8 cellular contexts compared by ENCODE assay signal in genomic region chr3:142828703-142829304, GRCh38.
A peak's percentile ranks its signal among the peaks of the same experiment; 100 is the strongest.
DNase-seq lines count a peak whose midpoint lies in the region; ATAC-seq lines count a peak whose summit lies in the region.

No MANE protein-coding gene starts in this region.

- POLR2A ChIA-PET in naive thymus-derived CD8-positive, alpha-beta T cell (lab: Charles Lee): interaction anchor here (0.7 kb wide), 1 partner anchor 144 kb away, joined by 3 read pairs; no protein-coding TSS in a partner anchor

- ATAC-seq in GM21717 (IDR thresholded peaks at IDR 0.05; ENCODE audit: unreplicated experiment): peak; percentile 94
- ATAC-seq in esophagus mucosa: peak; percentile 97
- peak; percentile 60 to 63 for ATAC-seq in naive thymus-derived CD8-positive, alpha-beta T cell

- H3K36me3 Mint-ChIP-seq in naive thymus-derived CD8-positive, alpha-beta T cell: no peaks in the 10 kb centered on the region

- no peaks in the 10 kb centered on the region for H3K9me3 ChIP-seq in NT2/D1 (ENCODE audit: insufficient read depth, low read length)

- no peaks in the 10 kb centered on the region for H3K27me3 ChIP-seq in NT2/D1 (ENCODE audit: insufficient read depth, insufficient read length)

- H3K4me1 ChIP-seq in NT2/D1 (ENCODE audit: insufficient read depth, insufficient read length): no peaks in the 10 kb centered on the region

- H3K4me1 Mint-ChIP-seq in naive thymus-derived CD8-positive, alpha-beta T cell: no peaks in the 10 kb centered on the region

- H3K4me3 ChIP-seq in NT2/D1 (ENCODE audit: insufficient read length, low read depth): no peak overlapping the region

- peaks cover 8 to 38% (median 17%) of the 10 kb centered on the region in 5 donors for H3K27me3 Mint-ChIP-seq in naive thymus-derived CD8-positive, alpha-beta T cell

- no peak overlapping the region for H3K4me3 Mint-ChIP-seq in naive thymus-derived CD8-positive, alpha-beta T cell

- DNase-seq in Daoy (ENCODE audit: low read depth) (peak; percentile 83), HuH-7 (ENCODE audit: low spot score) (peak; percentile 50), NT2/D1 (ENCODE audit: low read depth, low spot score) (peak; percentile 75), stromal cell of bone marrow (ENCODE audit: low read depth) (peak; percentile 61)
- DNase-seq in activated CD8-positive, alpha-beta memory T cell treated with anti-CD3 and anti-CD28 coated beads, Interleukin-2, amount 50 U/mL, for 4 hours: peak; percentile 42
- DNase-seq in naive thymus-derived CD8-positive, alpha-beta T cell: peak; percentile 4 to 67 (median 26)

- H3K36me3 ChIP-seq in NT2/D1 (ENCODE audit: insufficient read depth, insufficient read length, low read length): peaks cover 4% of the 10 kb centered on the region

- no peak overlapping the region for H3K9ac ChIP-seq in NT2/D1 (ENCODE audit: insufficient read length, low read depth)

- H3K9me3 Mint-ChIP-seq in naive thymus-derived CD8-positive, alpha-beta T cell: no peaks in the 10 kb centered on the region

- H3K27ac Mint-ChIP-seq in naive thymus-derived CD8-positive, alpha-beta T cell: no peak overlapping the region

Comparison
In these comparisons a context has a peak if more than half of its experiments do, and no peak if none do; other contexts are left out.
1. DNase-seq: peak in every context shown above with its lines; median percentile 83 in Daoy; 75 in NT2/D1; 61 in stromal cell of bone marrow; 50 in HuH-7; 42 in activated CD8-positive, alpha-beta memory T cell treated with anti-CD3 and anti-CD28 coated beads, Interleukin-2, amount 50 U/mL, for 4 hours; 26 in naive thymus-derived CD8-positive, alpha-beta T cell.